In genomic region chr1:43978551-43979260, GRCh38 we compare ENCODE assay signal across 1 cellular context.
TF ChIP-seq lines count a peak whose summit lies in the region.

TSS of gene B4GALT2 (plus strand) at chr1:43979210. CDS start at chr1:43981161, 1,951 bp downstream.

TF ChIP-seq in HepG2, 621 proteins besides CTCF, POLR2A, EP300 and RAD21 (continued from another document and continues in another):
- 0 out of 2 replicates have a peak, but pooled peaks have one; percentile 21 for TF ChIP-seq ZNF777 (CRISPR knock-in tag; IDR thresholded peaks at IDR 0.05)
- TF ChIP-seq ZSCAN22 (CRISPR knock-in tag; IDR thresholded peaks at IDR 0.05): no peak
- TF ChIP-seq ZNF224 (CRISPR knock-in tag; IDR thresholded peaks at IDR 0.05): peak; percentile 44; the same call in 1 of the 2 replicates
- TF ChIP-seq ZSCAN30 (CRISPR knock-in tag; IDR thresholded peaks at IDR 0.05): no peak
- peak; percentile 27; the same call in 1 of the 2 replicates for TF ChIP-seq DR1 (CRISPR knock-in tag; IDR thresholded peaks at IDR 0.05)
- peak; percentile 62 for TF ChIP-seq KDM2A (CRISPR knock-in tag; IDR thresholded peaks at IDR 0.05; ENCODE audit: borderline replicate concordance, low read depth)
- no peak for TF ChIP-seq ZNF574 (CRISPR knock-in tag; IDR thresholded peaks at IDR 0.05)
- TF ChIP-seq ZNF232 (CRISPR knock-in tag; IDR thresholded peaks at IDR 0.05; ENCODE audit: borderline replicate concordance): peak; percentile 36; the same call in 1 of the 2 replicates
- TF ChIP-seq CBX1 (IDR thresholded peaks at IDR 0.05; ENCODE audit: low read depth): no peak
- TF ChIP-seq ZBTB49 (CRISPR knock-in tag; IDR thresholded peaks at IDR 0.05; ENCODE audit: borderline replicate concordance): no peak
- TF ChIP-seq TFAP4 (IDR thresholded peaks at IDR 0.05; ENCODE audit: borderline replicate concordance, low read depth): no peak
- TF ChIP-seq MNT (IDR thresholded peaks at IDR 0.05): no peak
- no peak for TF ChIP-seq MYNN (CRISPR knock-in tag; IDR thresholded peaks at IDR 0.05; ENCODE audit: low read depth)
- TF ChIP-seq SAFB2 (CRISPR knock-in tag; IDR thresholded peaks at IDR 0.05; ENCODE audit: borderline replicate concordance, low read depth): 0 out of 2 replicates have a peak, but pooled peaks have one; percentile 47
- 0 out of 2 replicates have a peak, but pooled peaks have one; percentile 61 for TF ChIP-seq ZNF567 (CRISPR knock-in tag; IDR thresholded peaks at IDR 0.05; ENCODE audit: borderline replicate concordance)
- TF ChIP-seq ZNF724P (CRISPR knock-in tag; IDR thresholded peaks at IDR 0.05; ENCODE audit: borderline replicate concordance): 0 out of 2 replicates have a peak, but pooled peaks have one; percentile 16
- no peak for TF ChIP-seq ZNF276 (CRISPR knock-in tag; IDR thresholded peaks at IDR 0.05; ENCODE audit: low read depth)
- TF ChIP-seq ZNF598 (CRISPR knock-in tag; IDR thresholded peaks at IDR 0.05; ENCODE audit: borderline replicate concordance): 0 out of 2 replicates have a peak, but pooled peaks have one; percentile 43
- no peak for TF ChIP-seq CREB1 (IDR thresholded peaks at IDR 0.05)
- TF ChIP-seq CREB1 (CRISPR knock-in tag; IDR thresholded peaks at IDR 0.05): peak; percentile 18; the same call in 1 of the 2 replicates
- TF ChIP-seq ZNF577 (CRISPR knock-in tag; IDR thresholded peaks at IDR 0.05; ENCODE audit: borderline replicate concordance, low read depth): no peak
- no peak for TF ChIP-seq MBNL3 (CRISPR knock-in tag; conservative IDR thresholded peaks at IDR 0.05)
- peak; percentile 37; the same call in 1 of the 2 replicates for TF ChIP-seq GMEB1 (CRISPR knock-in tag; IDR thresholded peaks at IDR 0.05; ENCODE audit: borderline replicate concordance)
- 0 out of 2 replicates have a peak, but pooled peaks have one; percentile 45 for TF ChIP-seq ZNF605 (CRISPR knock-in tag; IDR thresholded peaks at IDR 0.05)
- TF ChIP-seq AKAP8 (CRISPR knock-in tag; IDR thresholded peaks at IDR 0.05): peak; percentile 88
- TF ChIP-seq THRA (CRISPR knock-in tag; IDR thresholded peaks at IDR 0.05; ENCODE audit: borderline replicate concordance): peak; percentile 37; the same call in 1 of the 2 replicates
- TF ChIP-seq ZSCAN5A (CRISPR knock-in tag; IDR thresholded peaks at IDR 0.05; ENCODE audit: borderline replicate concordance): no peak
- TF ChIP-seq ZNF580 (CRISPR knock-in tag; IDR thresholded peaks at IDR 0.05; ENCODE audit: borderline replicate concordance, low read depth): no peak
- TF ChIP-seq SRY (CRISPR knock-in tag; IDR thresholded peaks at IDR 0.05): 0 out of 2 replicates have a peak, but pooled peaks have one; percentile 49
- TF ChIP-seq ZNF230 (CRISPR knock-in tag; IDR thresholded peaks at IDR 0.05): 0 out of 2 replicates have a peak, but pooled peaks have one; percentile 60
- peak; percentile 59; the same call in 1 of the 2 replicates for TF ChIP-seq POLR2G (IDR thresholded peaks at IDR 0.05; ENCODE audit: low read depth, low read length)
- no peak for TF ChIP-seq KLF11 (CRISPR knock-in tag; IDR thresholded peaks at IDR 0.05)
- TF ChIP-seq RELA (CRISPR knock-in tag; IDR thresholded peaks at IDR 0.05): no peak
- TF ChIP-seq SKI (IDR thresholded peaks at IDR 0.05; ENCODE audit: partially characterized antibody): peak; percentile 13
- TF ChIP-seq ZNF709 (CRISPR knock-in tag; IDR thresholded peaks at IDR 0.05): 0 out of 2 replicates have a peak, but pooled peaks have one; percentile 10
- 0 out of 2 replicates have a peak, but pooled peaks have one; percentile 3 for TF ChIP-seq ZSCAN25 (CRISPR knock-in tag; IDR thresholded peaks at IDR 0.05)
- no peak for TF ChIP-seq ZNF883 (CRISPR knock-in tag; IDR thresholded peaks at IDR 0.05; ENCODE audit: not compliant biosample characterization)
- no peak for TF ChIP-seq CSRNP1 (CRISPR knock-in tag; IDR thresholded peaks at IDR 0.05)
- no peak for TF ChIP-seq ZNF275 (CRISPR knock-in tag; IDR thresholded peaks at IDR 0.05; ENCODE audit: borderline replicate concordance)
- no peak for TF ChIP-seq ZNF790 (CRISPR knock-in tag; IDR thresholded peaks at IDR 0.05; ENCODE audit: borderline replicate concordance)
- no peak for TF ChIP-seq TOPORS (CRISPR knock-in tag; IDR thresholded peaks at IDR 0.05)
- 0 out of 2 replicates have a peak, but pooled peaks have one; percentile 7 for TF ChIP-seq RARA (CRISPR knock-in tag; IDR thresholded peaks at IDR 0.05)
- TF ChIP-seq ZFP62 (CRISPR knock-in tag; IDR thresholded peaks at IDR 0.05): no peak
- TF ChIP-seq YY1 (IDR thresholded peaks at IDR 0.05; ENCODE audit: insufficient read depth, insufficient replicate concordance, low read depth, low read length): peak; percentile 22
- peak; percentile 44; the same call in 1 of the 2 replicates for TF ChIP-seq MEIS1 (CRISPR knock-in tag; IDR thresholded peaks at IDR 0.05; ENCODE audit: borderline replicate concordance)
